ENCODE assay signal across 8 cellular contexts in genomic region chr5:132063090-132063911, GRCh38. TPM values are rescaled to one million over a fixed set of nuclear protein-coding genes. Genes with fewer than 3 reads are reported as not detected.
DNase-seq lines count a peak whose midpoint lies in the region; ATAC-seq, FAIRE-seq and TF ChIP-seq lines count a peak whose summit lies in the region.

No MANE protein-coding gene starts in this region.

- CTCF ChIA-PET in WTC11 (lab: Charles Lee) = interaction anchor here (0.5 to 2.8 kb wide), 35 partner anchors 9 to 476 kb away, joined by 3 to 25 read pairs (median 4); partner anchors contain the start of genes ACSL6, CSF2, FNIP1 and SLC22A5

- no peaks in the 10 kb centered on the region for H3K79me2 ChIP-seq in GM23248 (ENCODE audit: insufficient read depth)

- H3K27ac ChIP-seq in GM23248 = no peak overlapping the region

- no peaks in the 10 kb centered on the region for H3K4me1 ChIP-seq in GM23248 (ENCODE audit: insufficient read depth)

- peak; percentile 90 for DNase-seq in GM03348 (ENCODE audit: low spot score)
- peak; percentile 76 for DNase-seq in GM23248
- peak; percentile 74 for DNase-seq in NAMALWA (ENCODE audit: low spot score)
- peak; percentile 89 for DNase-seq in WTC11 (ENCODE audit: low spot score)
- DNase-seq in bronchial epithelial cell (ENCODE audit: low read depth) = peak; percentile 39
- DNase-seq in kidney tubule cell (ENCODE audit: low spot score) = peak; percentile 61
- DNase-seq in stimulated activated CD4-positive, alpha-beta T cell treated with anti-CD3 and anti-CD28 coated beads, Interleukin-4, amount 100 ng/mL, for 24 hours = peak; percentile 87

- 30 to 32% methylated on average over 9 of the region's 9 CpGs for WGBS in GM23248 (ENCODE audit: low coverage in 1 of 2, low lambda C conversion rate in 2 of 2, missing lambda C conversion rate in 2 of 2), 2 experiments

- no peak overlapping the region for H3K27ac Mint-ChIP-seq in WTC11

- H3K9ac ChIP-seq in GM23248 = no peak overlapping the region

- no peaks in the 10 kb centered on the region for H3K27me3 ChIP-seq in GM23248 (replicated peaks; ENCODE audit: insufficient read depth)
- H3K27me3 ChIP-seq in bronchial epithelial cell (ENCODE audit: control insufficient read depth, insufficient read depth, low read length) = no peaks in the 10 kb centered on the region

- no peak for FAIRE-seq in bronchial epithelial cell (lab: Jason Lieb, UNC)

- no peaks in the 10 kb centered on the region for H3K27me3 Mint-ChIP-seq in WTC11 (ENCODE audit: low read depth)

- POLR2A ChIA-PET in WTC11 (lab: Charles Lee) = no interaction called here

- no peak overlapping the region for H3K4me2 ChIP-seq in GM23248 (ENCODE audit: unreplicated experiment)

- H3K4me1 Mint-ChIP-seq in WTC11 = peaks cover 14% of the 10 kb centered on the region

- no peak overlapping the region for H3K4me3 ChIP-seq in GM23248
- H3K4me3 ChIP-seq in bronchial epithelial cell (ENCODE audit: low read depth, low read length) = no peak overlapping the region

- H3K36me3 ChIP-seq in GM23248 (ENCODE audit: low read depth) (no peaks in the 10 kb centered on the region), bronchial epithelial cell (ENCODE audit: control insufficient read depth, insufficient read depth, low read length) (no peaks in the 10 kb centered on the region)

- H3K36me3 Mint-ChIP-seq in WTC11 = no peaks in the 10 kb centered on the region

- no peaks in the 10 kb centered on the region for H4K20me1 ChIP-seq in GM23248 (ENCODE audit: insufficient read depth)

- in situ Hi-C loops in GM23248 (cut with MboI) = no loop called here

- no peaks in the 10 kb centered on the region for H3K9me2 ChIP-seq in GM23248 (ENCODE audit: insufficient read depth)

- H3K9me3 ChIP-seq in GM23248 (ENCODE audit: low read depth) = no peaks in the 10 kb centered on the region

- H3K9me3 Mint-ChIP-seq in WTC11 = no peaks in the 10 kb centered on the region

- TF ChIP-seq CTCF in WTC11 (IDR thresholded peaks at IDR 0.05) (peak; percentile 99), bronchial epithelial cell (IDR thresholded peaks at IDR 0.05; ENCODE audit: insufficient read depth, low read length, severe bottlenecking) (peak; percentile 96)

- H3F3A ChIP-seq in GM23248 (ENCODE audit: insufficient read depth) = no peaks in the 10 kb centered on the region

- H2AFZ ChIP-seq in GM23248 = no peak overlapping the region

- peak; percentile 70 for ATAC-seq in WTC11
- ATAC-seq in HG02884 (IDR thresholded peaks at IDR 0.05; ENCODE audit: unreplicated experiment) = no peak

- H3K4me3 Mint-ChIP-seq in WTC11 = no peak overlapping the region

TF ChIP-seq in WTC11, 78 proteins besides CTCF, POLR2A, EP300 and RAD21 (continues in another document):
- TF ChIP-seq SMAD3 (CRISPR knock-in tag; IDR thresholded peaks at IDR 0.05; ENCODE audit: borderline replicate concordance) = no peak
- TF ChIP-seq E2F5 (CRISPR knock-in tag; IDR thresholded peaks at IDR 0.05) = no peak
- TF ChIP-seq ZNF425 (CRISPR knock-in tag; conservative IDR thresholded peaks at IDR 0.05) = no peak
- TF ChIP-seq ETV6 (CRISPR knock-in tag; IDR thresholded peaks at IDR 0.05) = no peak
- TF ChIP-seq ZNF512 (CRISPR knock-in tag; IDR thresholded peaks at IDR 0.05; ENCODE audit: borderline replicate concordance) = no peak
- TF ChIP-seq JUN (CRISPR knock-in tag; IDR thresholded peaks at IDR 0.05) = no peak
- TF ChIP-seq OVOL2 (CRISPR knock-in tag; IDR thresholded peaks at IDR 0.05; ENCODE audit: borderline replicate concordance) = no peak
- TF ChIP-seq ESRRA (CRISPR knock-in tag; IDR thresholded peaks at IDR 0.05; ENCODE audit: borderline replicate concordance) = no peak
- TF ChIP-seq ZSCAN18 (CRISPR knock-in tag; IDR thresholded peaks at IDR 0.05) = no peak
- no peak for TF ChIP-seq EMX1 (CRISPR knock-in tag; IDR thresholded peaks at IDR 0.05)
- no peak for TF ChIP-seq ZNF396 (CRISPR knock-in tag; IDR thresholded peaks at IDR 0.05; ENCODE audit: borderline replicate concordance)
- no peak for TF ChIP-seq ZNF232 (CRISPR knock-in tag; IDR thresholded peaks at IDR 0.05)
- TF ChIP-seq ZNF416 (CRISPR knock-in tag; IDR thresholded peaks at IDR 0.05) = no peak
- no peak for TF ChIP-seq ZMAT4 (CRISPR knock-in tag; IDR thresholded peaks at IDR 0.05)
- TF ChIP-seq E2F1 (CRISPR knock-in tag; IDR thresholded peaks at IDR 0.05) = no peak
- TF ChIP-seq GABPB1 (CRISPR knock-in tag; IDR thresholded peaks at IDR 0.05) = no peak

RNA-seq across cellular contexts. Expression of gene IL3, which starts 2.8 kb away (rescaled TPM):
- total RNA-seq in GM23248 (2014; rRNA removed; shearing (Covaris generic)) = not detected in 2 replicates
- polyA plus RNA-seq in GM23248 (2016; fragmentation: Nextera tagmentation; extraction: Ambion mirVana) = not detected in 2 replicates
- not detected in 3 replicates for total RNA-seq in WTC11 (2021)
- not detected in 2 replicates for total RNA-seq in bronchial epithelial cell

RNA-seq across cellular contexts. Expression of gene CSF2, which starts 10.3 kb away (rescaled TPM):
- total RNA-seq in GM23248 (2014; rRNA removed; shearing (Covaris generic)) = not detected in 2 replicates
- polyA plus RNA-seq in GM23248 (2016; fragmentation: Nextera tagmentation; extraction: Ambion mirVana) = not detected in 2 replicates
- total RNA-seq in WTC11 (2021) = 0.25 TPM in 1 of 3 replicates, not detected in the others
- total RNA-seq in bronchial epithelial cell = not detected in 2 replicates

RNA-seq across cellular contexts. Expression of gene ACSL6, which starts 51.8 kb away (rescaled TPM):
- 0.11 TPM in 1 of 2 replicates, not detected in the other for total RNA-seq in GM23248 (2014; rRNA removed; shearing (Covaris generic))
- polyA plus RNA-seq in GM23248 (2016; fragmentation: Nextera tagmentation; extraction: Ambion mirVana) = not detected in 2 replicates
- total RNA-seq in WTC11 (2021) (2.6 to 4.8 TPM (median 3.7 TPM) in 3 replicates), bronchial epithelial cell (0.13 and 0.26 TPM in 2 replicates)

Comparison
In these comparisons a context has a peak if more than half of its experiments do, and no peak if none do; other contexts are left out.
1. DNase-seq: peak in every context shown above with its lines; median percentile 90 in GM03348; 89 in WTC11; 87 in stimulated activated CD4-positive, alpha-beta T cell treated with anti-CD3 and anti-CD28 coated beads, Interleukin-4, amount 100 ng/mL, for 24 hours; 76 in GM23248; 74 in NAMALWA; 61 in kidney tubule cell; 39 in bronchial epithelial cell.